9 cellular contexts compared by ENCODE assay signal in genomic region chr5:151612689-151613427, GRCh38.
DNase-seq lines count a peak whose midpoint lies in the region; ATAC-seq lines count a peak whose summit lies in the region.
"Had no signal": no experiment of that assay in that cellular context is flagged by ENCODE, and none has a peak within 500 bp of the region (broad histone marks: within the 10 kb centered on the region; RNA-seq: fewer than 3 reads in every experiment).

No MANE protein-coding gene starts in this region.

- no peaks in the 10 kb centered on the region for H3K27me3 ChIP-seq in BLaER1

- no peak overlapping the region for H3K4me3 ChIP-seq in BLaER1

- peaks cover 7% of the 10 kb centered on the region; the same call in 1 of the 2 replicates for H3K4me1 ChIP-seq in BLaER1

- no peaks in the 10 kb centered on the region for H3K9me3 ChIP-seq in BLaER1

- H3K4me2 ChIP-seq in BLaER1, result peak overlapping the region; percentile 27; the same call in 1 of the 2 replicates

- H3K36me3 ChIP-seq in BLaER1, result no peaks in the 10 kb centered on the region

- no peak overlapping the region for H3K27ac ChIP-seq in BLaER1

- no peak overlapping the region for H3K9ac ChIP-seq in BLaER1

- H4K20me1 ChIP-seq in BLaER1, result no peaks in the 10 kb centered on the region

- DNase-seq in HK-2 (ENCODE audit: unreplicated experiment), result peak; percentile 33
- peak; percentile 18 for DNase-seq in activated naive CD8-positive, alpha-beta T cell treated with anti-CD3 and anti-CD28 coated beads, Interleukin-2, amount 50 U/mL, for 16 hours (ENCODE audit: low read depth, low spot score)
- DNase-seq in stimulated activated CD4-positive, alpha-beta T cell treated with anti-CD3 and anti-CD28 coated beads, Interleukin-15, amount 100 ng/mL, for 24 hours, result peak; percentile 69
- DNase-seq in COR-L47 (lab: John Stamatoyannopoulos, UW), result no peak
- no peak for DNase-seq in KBM-7
- DNase-seq in epidermal melanocyte (ENCODE audit: insufficient read length, low spot score), result no peak
- DNase-seq: naive B cell had no signal

- in situ Hi-C loops in KBM-7 (cut with MboI; ENCODE audit: low pct_unique_long_range_greater_than_20kb, low sequenced_read_pairs), result no loop called here

- ATAC-seq in GM21360 (IDR thresholded peaks at IDR 0.05; ENCODE audit: unreplicated experiment), result peak; percentile 71

Comparison
In these comparisons a context has a peak if more than half of its experiments do, and no peak if none do; other contexts are left out.
1. DNase-seq: peak in HK-2 (single experiment), activated naive CD8-positive, alpha-beta T cell treated with anti-CD3 and anti-CD28 coated beads, Interleukin-2, amount 50 U/mL, for 16 hours (single experiment) and stimulated activated CD4-positive, alpha-beta T cell treated with anti-CD3 and anti-CD28 coated beads, Interleukin-15, amount 100 ng/mL, for 24 hours (single experiment); none in COR-L47 (single experiment), KBM-7 (single experiment) and epidermal melanocyte (single experiment).